ENCODE assay signal across 15 cellular contexts in the genomic region with DNA sequence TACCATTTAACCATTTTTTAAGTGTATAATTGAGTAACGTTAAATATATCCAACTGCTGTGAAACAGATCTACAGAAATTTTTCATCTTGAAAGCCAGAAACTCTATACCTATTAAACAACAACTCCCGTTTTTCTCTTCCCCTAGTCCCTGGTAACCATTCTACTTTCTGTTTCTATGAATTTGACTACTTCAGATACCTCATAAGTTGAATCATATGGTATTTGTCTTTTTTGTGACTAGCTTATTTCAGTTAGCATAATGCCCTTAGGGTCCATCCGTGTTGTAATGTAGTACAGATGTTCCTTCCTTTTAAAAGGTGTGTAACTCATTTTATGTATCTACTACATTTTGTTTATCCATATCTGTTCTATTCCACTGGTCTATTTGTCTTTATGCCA.
DNase-seq lines count a peak whose midpoint lies in the region; ATAC-seq and TF ChIP-seq lines count a peak whose summit lies in the region.
"Had no signal": no experiment of that assay in that cellular context is flagged by ENCODE, and none has a peak within 500 bp of the region (broad histone marks: within the 10 kb centered on the region; RNA-seq: fewer than 3 reads in every experiment).

No MANE protein-coding gene starts in this region.

- H3K9me3 ChIP-seq in adipocyte (ENCODE audit: control insufficient read depth, low read length) (no peaks in the 10 kb centered on the region), WERI-Rb-1 (ENCODE audit: severe bottlenecking) (no peaks in the 10 kb centered on the region)
- H3K9me3 ChIP-seq: upper lobe of right lung had no signal

- ATAC-seq in GM19395 (IDR thresholded peaks at IDR 0.05; ENCODE audit: unreplicated experiment) (peak; percentile 71), HG03175 (IDR thresholded peaks at IDR 0.05; ENCODE audit: unreplicated experiment) (peak; percentile 72), HG03025 (IDR thresholded peaks at IDR 0.05; ENCODE audit: low FRiP score, unreplicated experiment) (no peak)
- ATAC-seq: upper lobe of right lung had no signal

- peak; percentile 51 for DNase-seq in EH (ENCODE audit: low read depth)
- peak; percentile 64 for DNase-seq in adipocyte (ENCODE audit: low read depth)
- DNase-seq in retina = no peak
- no peak for DNase-seq in WERI-Rb-1
- DNase-seq in NCI-H2081 treated with DMSO at 0.1 percent for 48 hours (lab: John Stamatoyannopoulos, UW) = no peak
- DNase-seq: activated CD4-positive, CD25-positive, alpha-beta regulatory T cell; erythroblast; NCI-H1105 treated with DMSO at 0.1 percent for 48 hours; OCI-M1; posterior cingulate gyrus; upper lobe of right lung had no signal

- no peak overlapping the region for H3K9ac ChIP-seq in adipocyte (ENCODE audit: low read length)
- H3K9ac ChIP-seq: BLaER1 treated with 17β-estradiol and CSF1 and Interleukin-3, amounts not matched to agents 10 nM and 100 nM had no signal

- no peak for TF ChIP-seq CTCF in WERI-Rb-1 (IDR thresholded peaks at IDR 0.05; ENCODE audit: low read depth, low read length)

- H3K27ac ChIP-seq in WERI-Rb-1 = no peak overlapping the region
- H3K27ac ChIP-seq: BLaER1 treated with 17β-estradiol and CSF1 and Interleukin-3, amounts not matched to agents 10 nM and 100 nM; upper lobe of right lung had no signal

- no peaks in the 10 kb centered on the region for H3K4me1 ChIP-seq in adipocyte (ENCODE audit: control insufficient read depth, insufficient read depth, low read length)
- H3K4me1 ChIP-seq: upper lobe of right lung had no signal

- H3K36me3 ChIP-seq in adipocyte (ENCODE audit: control insufficient read depth, insufficient read depth, low read length, severe bottlenecking) (no peaks in the 10 kb centered on the region), WERI-Rb-1 (no peaks in the 10 kb centered on the region)
- H3K36me3 ChIP-seq: upper lobe of right lung had no signal

- H3K4me3 ChIP-seq in adipocyte (ENCODE audit: low read length) = no peak overlapping the region
- no peak overlapping the region for H3K4me3 ChIP-seq in WERI-Rb-1 (ENCODE audit: low read depth, low read length)
- H3K4me3 ChIP-seq: BLaER1 treated with 17β-estradiol and CSF1 and Interleukin-3, amounts not matched to agents 10 nM and 100 nM; upper lobe of right lung had no signal

- H3K27me3 ChIP-seq in adipocyte (replicated peaks; ENCODE audit: control insufficient read depth, insufficient read depth, low read length) (no peaks in the 10 kb centered on the region), WERI-Rb-1 (ENCODE audit: insufficient read depth, low read depth, severe bottlenecking) (no peaks in the 10 kb centered on the region)
- H3K27me3 ChIP-seq: upper lobe of right lung had no signal

Comparison
In these comparisons a context has a peak if more than half of its experiments do, and no peak if none do; other contexts are left out.
1. DNase-seq: peak in EH (single experiment) and adipocyte (single experiment); none in retina (single experiment), WERI-Rb-1 (single experiment) and NCI-H2081 treated with DMSO at 0.1 percent for 48 hours (single experiment).